Comparison of ENCODE assay signal across 34 cellular contexts in genomic region chr6:108468346-108468745, GRCh38.
"Had no signal": no experiment of that assay in that cellular context is flagged by ENCODE, and none has a peak within 500 bp of the region (broad histone marks: within the 10 kb centered on the region; RNA-seq: fewer than 3 reads in every experiment).

No MANE protein-coding gene starts in this region.

- H3K9me3 Mint-ChIP-seq: activated B cell treated with CpG ODN at 0.5 μM for 24 hours; activated CD4-positive, alpha-beta memory T cell treated with anti-CD3 and anti-CD28 coated beads for 36 hours; activated CD8-positive, alpha-beta T cell treated with anti-CD3 and anti-CD28 coated beads for 36 hours; activated naive CD4-positive, alpha-beta T cell treated with anti-CD3 and anti-CD28 coated beads, Interleukin-2, amount 10 ng/mL, durations not matched to agents 7 days and 5 days; activated naive CD4-positive, alpha-beta T cell treated with anti-CD3 and anti-CD28 coated beads, Interleukin-2, amount 50 U/mL, for 24 hours; activated naive CD8-positive, alpha-beta T cell treated with anti-CD3 and anti-CD28 coated beads, Interleukin-2, amount 10 ng/mL, durations not matched to agents 7 days and 5 days; activated naive CD8-positive, alpha-beta T cell treated with anti-CD3 and anti-CD28 coated beads, Interleukin-2, amount 50 U/mL, for 24 hours; activated T-helper 2 cell treated with anti-CD3 and anti-CD28 coated beads, Interferon-gamma antibody, Interleukin-2, Interleukin-4, amounts not matched to agents 10 μg/mL and 5 μg/mL and 100 μg/mL, durations not matched to agents 14 hours and 24 hours and 36 hours; central memory CD8-positive, alpha-beta T cell; T-helper 1 cell treated with Interleukin-12 subunit alpha and Interleukin-12 subunit beta and Interleukin-4 antibody, amounts not matched to agents 30 μg/mL and 1 μg/mL, for 36 hours; T-helper 2 cell treated with Interferon-gamma antibody and Interleukin-4, amounts not matched to agents 5 μg/mL and 100 μg/mL, for 36 hours had no signal

- H3K4me3 ChIP-seq: ascending aorta, cardiac muscle cell had no signal

- H3K27ac Mint-ChIP-seq: activated B cell treated with CpG ODN at 0.5 μM for 24 hours; activated CD4-positive, alpha-beta memory T cell treated with anti-CD3 and anti-CD28 coated beads for 36 hours; activated CD4-positive, alpha-beta T cell treated with anti-CD3 and anti-CD28 coated beads, Interleukin-2, amount 10 ng/mL, durations not matched to agents 24 days and 14 days; activated CD8-positive, alpha-beta T cell treated with anti-CD3 and anti-CD28 coated beads for 36 hours; activated naive CD4-positive, alpha-beta T cell treated with anti-CD3 and anti-CD28 coated beads, Interleukin-2, amount 10 ng/mL, durations not matched to agents 7 days and 5 days; activated naive CD4-positive, alpha-beta T cell treated with anti-CD3 and anti-CD28 coated beads, Interleukin-2, amount 50 U/mL, for 24 hours; activated naive CD8-positive, alpha-beta T cell; activated naive CD8-positive, alpha-beta T cell treated with anti-CD3 and anti-CD28 coated beads, Interleukin-2, amount 10 ng/mL, durations not matched to agents 7 days and 5 days; activated naive CD8-positive, alpha-beta T cell treated with anti-CD3 and anti-CD28 coated beads, Interleukin-2, amount 50 U/mL, for 24 hours; activated T-helper 2 cell treated with anti-CD3 and anti-CD28 coated beads, Interferon-gamma antibody, Interleukin-2, Interleukin-4, amounts not matched to agents 10 μg/mL and 5 μg/mL and 100 μg/mL, durations not matched to agents 14 hours and 24 hours and 36 hours; brain; T-helper 1 cell treated with Interleukin-12 subunit alpha and Interleukin-12 subunit beta and Interleukin-4 antibody, amounts not matched to agents 30 μg/mL and 1 μg/mL, for 36 hours; T-helper 2 cell treated with Interferon-gamma antibody and Interleukin-4, amounts not matched to agents 5 μg/mL and 100 μg/mL, for 36 hours had no signal

- H3K27me3 Mint-ChIP-seq: activated B cell treated with CpG ODN at 0.5 μM for 24 hours; activated CD8-positive, alpha-beta T cell treated with anti-CD3 and anti-CD28 coated beads for 36 hours; activated naive CD8-positive, alpha-beta T cell; activated naive CD8-positive, alpha-beta T cell treated with anti-CD3 and anti-CD28 coated beads, Interleukin-2, amount 10 ng/mL, durations not matched to agents 7 days and 5 days; brain had no signal

- H3K36me3 Mint-ChIP-seq: activated CD4-positive, alpha-beta memory T cell treated with anti-CD3 and anti-CD28 coated beads for 36 hours; activated naive CD4-positive, alpha-beta T cell treated with anti-CD3 and anti-CD28 coated beads, Interleukin-2, amount 10 ng/mL, durations not matched to agents 7 days and 5 days; activated naive CD8-positive, alpha-beta T cell treated with anti-CD3 and anti-CD28 coated beads, Interleukin-2, amount 10 ng/mL, durations not matched to agents 7 days and 5 days had no signal

- H3K4me3 Mint-ChIP-seq: activated B cell treated with CpG ODN at 0.5 μM for 24 hours; activated CD4-positive, alpha-beta memory T cell treated with anti-CD3 and anti-CD28 coated beads for 36 hours; activated CD4-positive, alpha-beta T cell treated with anti-CD3 and anti-CD28 coated beads, Interleukin-2, amount 10 ng/mL, durations not matched to agents 24 days and 14 days; activated CD8-positive, alpha-beta T cell treated with anti-CD3 and anti-CD28 coated beads for 36 hours; activated naive CD4-positive, alpha-beta T cell treated with anti-CD3 and anti-CD28 coated beads, Interleukin-2, amount 10 ng/mL, durations not matched to agents 7 days and 5 days; activated naive CD4-positive, alpha-beta T cell treated with anti-CD3 and anti-CD28 coated beads, Interleukin-2, amount 50 U/mL, for 24 hours; activated naive CD8-positive, alpha-beta T cell; activated naive CD8-positive, alpha-beta T cell treated with anti-CD3 and anti-CD28 coated beads, Interleukin-2, amount 10 ng/mL, durations not matched to agents 7 days and 5 days; activated naive CD8-positive, alpha-beta T cell treated with anti-CD3 and anti-CD28 coated beads, Interleukin-2, amount 50 U/mL, for 24 hours; brain; central memory CD8-positive, alpha-beta T cell; T-helper 1 cell treated with Interleukin-12 subunit alpha and Interleukin-12 subunit beta and Interleukin-4 antibody, amounts not matched to agents 30 μg/mL and 1 μg/mL, for 36 hours; T-helper 2 cell treated with Interferon-gamma antibody and Interleukin-4, amounts not matched to agents 5 μg/mL and 100 μg/mL, for 36 hours had no signal

- DNase-seq: activated B cell treated with CpG ODN at 0.5 μM for 24 hours; activated CD4-positive, alpha-beta memory T cell treated with anti-CD3 and anti-CD28 coated beads for 36 hours; activated CD4-positive, alpha-beta T cell treated with anti-CD3 and anti-CD28 coated beads for 4 hours; activated CD4-positive, alpha-beta T cell treated with anti-CD3 and anti-CD28 coated beads, Interleukin-2, amount 50 U/mL, for 1 hour; activated CD4-positive, alpha-beta T cell treated with anti-CD3 and anti-CD28 coated beads, Interleukin-2, amount 50 U/mL, for 4 hours; activated CD4-positive, CD25-positive, alpha-beta regulatory T cell treated with anti-CD3 and anti-CD28 coated beads, Interleukin-2, amount 50 U/mL, for 72 hours; activated CD8-positive, alpha-beta memory T cell treated with anti-CD3 and anti-CD28 coated beads, Interleukin-2, amount 50 U/mL, for 4 hours; activated CD8-positive, alpha-beta T cell treated with anti-CD3 and anti-CD28 coated beads for 36 hours; activated effector memory CD4-positive, alpha-beta T cell treated with Interleukin-2 at 50 U/mL for 16 hours; activated gamma-delta T cell; activated naive CD4-positive, alpha-beta T cell treated with anti-CD3 and anti-CD28 coated beads, Interleukin-2, amount 10 ng/mL, durations not matched to agents 7 days and 5 days; activated naive CD4-positive, alpha-beta T cell treated with Interleukin-2 at 50 U/mL for 16 hours; activated naive CD8-positive, alpha-beta T cell treated with anti-CD3 and anti-CD28 coated beads, Interleukin-2, amount 10 ng/mL, durations not matched to agents 7 days and 5 days; activated naive CD8-positive, alpha-beta T cell treated with anti-CD3 and anti-CD28 coated beads, Interleukin-2, amount 50 U/mL, for 24 hours; activated T-cell treated with anti-CD3 and anti-CD28 coated beads for 4 hours; activated T-cell treated with anti-CD3 and anti-CD28 coated beads, Interleukin-2, amount 50 U/mL, for 1 hour; activated T-cell treated with anti-CD3 and anti-CD28 coated beads, Interleukin-2, amount 50 U/mL, for 48 hours; amygdala; anterior cingulate cortex; caudate nucleus; cerebellar nuclear complex; T-helper 1 cell; T-helper 2 cell; T-helper 9 cell had no signal

- H3K4me1 Mint-ChIP-seq: activated CD4-positive, alpha-beta T cell treated with anti-CD3 and anti-CD28 coated beads, Interleukin-2, amount 10 ng/mL, durations not matched to agents 24 days and 14 days; activated naive CD4-positive, alpha-beta T cell treated with anti-CD3 and anti-CD28 coated beads, Interleukin-2, amount 10 ng/mL, durations not matched to agents 7 days and 5 days; activated naive CD4-positive, alpha-beta T cell treated with anti-CD3 and anti-CD28 coated beads, Interleukin-2, amount 50 U/mL, for 24 hours; activated naive CD8-positive, alpha-beta T cell treated with anti-CD3 and anti-CD28 coated beads, Interleukin-2, amount 10 ng/mL, durations not matched to agents 7 days and 5 days; activated naive CD8-positive, alpha-beta T cell treated with anti-CD3 and anti-CD28 coated beads, Interleukin-2, amount 50 U/mL, for 24 hours; central memory CD8-positive, alpha-beta T cell had no signal
